34 cellular contexts compared by ENCODE assay signal in genomic region chr4:57369446-57369845, GRCh38.
"Had no signal": no experiment of that assay in that cellular context is flagged by ENCODE, and none has a peak within 500 bp of the region (broad histone marks: within the 10 kb centered on the region; RNA-seq: fewer than 3 reads in every experiment).

No MANE protein-coding gene starts in this region.

- ATAC-seq: activated CD8-positive, alpha-beta T cell treated with anti-CD3 and anti-CD28 coated beads for 36 hours; activated T-cell treated with anti-CD3 and anti-CD28 coated beads, Interleukin-2, amount 50 U/mL, for 72 hours; activated T-helper 17 cell treated with anti-CD3 and anti-CD28 coated beads, Interleukin-2, amount 50 U/mL, for 72 hours; Panc1 had no signal

- H3K9me3 Mint-ChIP-seq: activated CD4-positive, alpha-beta T cell treated with anti-CD3 and anti-CD28 coated beads, Interleukin-2, amount 10 ng/mL, durations not matched to agents 24 days and 14 days; activated naive CD8-positive, alpha-beta T cell treated with anti-CD3 and anti-CD28 coated beads for 36 hours; brain; T-helper 1 cell treated with Interleukin-12 subunit alpha and Interleukin-12 subunit beta and Interleukin-4 antibody, amounts not matched to agents 30 μg/mL and 1 μg/mL, for 36 hours; T-helper 2 cell treated with Interferon-gamma antibody and Interleukin-4, amounts not matched to agents 5 μg/mL and 100 μg/mL, for 36 hours had no signal

- H3K4me1 Mint-ChIP-seq: activated CD4-positive, alpha-beta T cell treated with anti-CD3 and anti-CD28 coated beads, Interleukin-2, amount 10 ng/mL, durations not matched to agents 24 days and 14 days; activated naive CD8-positive, alpha-beta T cell treated with anti-CD3 and anti-CD28 coated beads for 36 hours; activated T-helper 17 cell treated with anti-CD3 and anti-CD28 coated beads, Interleukin-2, amount 50 U/mL, for 72 hours; central memory CD8-positive, alpha-beta T cell had no signal

- H3K36me3 Mint-ChIP-seq: activated naive CD8-positive, alpha-beta T cell treated with anti-CD3 and anti-CD28 coated beads for 36 hours; brain had no signal

- H3K4me3 Mint-ChIP-seq: activated CD4-positive, alpha-beta T cell treated with anti-CD3 and anti-CD28 coated beads, Interleukin-2, amount 10 ng/mL, durations not matched to agents 24 days and 14 days; activated CD8-positive, alpha-beta T cell treated with anti-CD3 and anti-CD28 coated beads for 36 hours; activated naive CD8-positive, alpha-beta T cell treated with anti-CD3 and anti-CD28 coated beads for 36 hours; activated T-cell treated with anti-CD3 and anti-CD28 coated beads, Interleukin-2, amount 50 U/mL, for 72 hours; activated T-helper 17 cell treated with anti-CD3 and anti-CD28 coated beads, Interleukin-2, amount 50 U/mL, for 72 hours; brain; central memory CD8-positive, alpha-beta T cell; T-helper 1 cell treated with Interleukin-12 subunit alpha and Interleukin-12 subunit beta and Interleukin-4 antibody, amounts not matched to agents 30 μg/mL and 1 μg/mL, for 36 hours; T-helper 2 cell treated with Interferon-gamma antibody and Interleukin-4, amounts not matched to agents 5 μg/mL and 100 μg/mL, for 36 hours had no signal

- H3K36me3 ChIP-seq: ascending aorta, cardiac muscle cell, SJSA1 had no signal

- H3K27ac ChIP-seq: ascending aorta, cardiac muscle cell, KMS-11, SJSA1, VCaP had no signal

- H3K4me3 ChIP-seq: ascending aorta, cardiac muscle cell, SJSA1 had no signal

- H3K27me3 ChIP-seq: ascending aorta, cardiac muscle cell had no signal

- DNase-seq: activated CD4-positive, alpha-beta T cell treated with anti-CD3 and anti-CD28 coated beads, Interleukin-2, amount 10 ng/mL, durations not matched to agents 24 days and 14 days; activated CD4-positive, alpha-beta T cell treated with anti-CD3 and anti-CD28 coated beads, Interleukin-2, amount 50 U/mL, for 4 hours; activated CD4-positive, CD25-positive, alpha-beta regulatory T cell; activated CD8-positive, alpha-beta T cell treated with anti-CD3 and anti-CD28 coated beads for 36 hours; activated effector memory CD4-positive, alpha-beta T cell treated with anti-CD3 and anti-CD28 coated beads, Interleukin-2, amount 50 U/mL, for 16 hours; activated naive CD4-positive, alpha-beta T cell; activated naive CD4-positive, alpha-beta T cell treated with anti-CD3 and anti-CD28 coated beads, Interleukin-2, amount 50 U/mL, for 16 hours; activated naive CD8-positive, alpha-beta T cell treated with anti-CD3 and anti-CD28 coated beads for 36 hours; activated T-cell treated with anti-CD3 and anti-CD28 coated beads, Interleukin-2, amount 50 U/mL, for 1 hour; activated T-cell treated with anti-CD3 and anti-CD28 coated beads, Interleukin-2, amount 50 U/mL, for 72 hours; amygdala; NCI-H1105; NCI-H1417 treated with DMSO at 0.1 percent for 48 hours; NCI-H187 treated with DMSO at 0.1 percent for 48 hours; NCI-H2081; NCI-H2171 treated with DMSO at 0.1 percent for 48 hours; NCI-H2227 treated with DMSO at 0.1 percent for 48 hours; NCI-H446 treated with DMSO at 0.1 percent for 48 hours; NCI-H524; NCI-H69; RPMI8226; SHP77 treated with DMSO at 0.1 percent for 48 hours; SK-N-SH had no signal

- H3K27me3 Mint-ChIP-seq: activated CD4-positive, alpha-beta T cell treated with anti-CD3 and anti-CD28 coated beads, Interleukin-2, amount 10 ng/mL, durations not matched to agents 24 days and 14 days; activated CD8-positive, alpha-beta T cell treated with anti-CD3 and anti-CD28 coated beads for 36 hours; activated T-helper 17 cell treated with anti-CD3 and anti-CD28 coated beads, Interleukin-2, amount 50 U/mL, for 72 hours; central memory CD8-positive, alpha-beta T cell had no signal

- H3K27ac Mint-ChIP-seq: activated CD4-positive, alpha-beta T cell treated with anti-CD3 and anti-CD28 coated beads, Interleukin-2, amount 10 ng/mL, durations not matched to agents 24 days and 14 days; activated CD8-positive, alpha-beta T cell treated with anti-CD3 and anti-CD28 coated beads for 36 hours; activated naive CD8-positive, alpha-beta T cell treated with anti-CD3 and anti-CD28 coated beads for 36 hours; activated T-cell treated with anti-CD3 and anti-CD28 coated beads, Interleukin-2, amount 50 U/mL, for 72 hours; activated T-helper 17 cell treated with anti-CD3 and anti-CD28 coated beads, Interleukin-2, amount 50 U/mL, for 72 hours; brain; T-helper 1 cell treated with Interleukin-12 subunit alpha and Interleukin-12 subunit beta and Interleukin-4 antibody, amounts not matched to agents 30 μg/mL and 1 μg/mL, for 36 hours; T-helper 2 cell treated with Interferon-gamma antibody and Interleukin-4, amounts not matched to agents 5 μg/mL and 100 μg/mL, for 36 hours had no signal
